ENCODE assay signal across 8 cellular contexts in the genomic region with DNA sequence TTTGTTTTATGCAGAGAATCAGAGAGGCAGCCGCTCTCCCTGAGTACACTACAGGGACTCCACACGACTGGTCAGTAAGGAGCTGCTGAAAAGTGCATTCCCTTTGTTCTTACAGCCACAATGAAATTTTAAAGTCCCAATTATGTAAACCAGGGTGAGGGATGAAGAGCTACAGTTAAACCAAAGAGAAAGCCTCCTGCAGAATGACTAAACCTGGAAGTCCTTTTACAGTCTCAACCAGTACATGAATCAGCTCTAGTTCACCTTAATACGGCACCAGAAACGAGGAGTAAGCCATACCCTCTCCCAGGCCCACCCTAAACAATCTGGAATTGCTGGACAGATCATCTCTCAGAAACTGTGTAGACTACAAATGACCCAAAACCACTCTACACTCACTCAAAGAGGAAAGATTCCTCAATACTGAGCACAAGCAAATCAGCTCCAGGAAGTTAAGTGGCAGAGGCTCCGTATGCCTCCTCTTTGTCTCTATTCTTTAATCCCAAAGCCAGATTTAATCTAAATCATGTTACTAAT.
DNase-seq lines count a peak whose midpoint lies in the region; ATAC-seq and TF ChIP-seq lines count a peak whose summit lies in the region.

No MANE protein-coding gene starts in this region.

- peak overlapping the region; percentile 31 for H3K9ac ChIP-seq in muscle layer of colon (ENCODE audit: low read length)

- in situ Hi-C loops in ACHN (cut with HindIII; ENCODE audit: low pct_ligation_motif_present, low pct_unique_long_range_greater_than_20kb, low sequenced_read_pairs) = no loop called here

- TF ChIP-seq CTCF in LNCaP clone FGC (IDR thresholded peaks at IDR 0.05; ENCODE audit: control insufficient read depth, extremely low read depth, insufficient read depth) = no peak

- no peaks in the 10 kb centered on the region for H3K9me3 ChIP-seq in muscle layer of colon (ENCODE audit: low read length)

- H3K36me3 ChIP-seq in muscle layer of colon (ENCODE audit: insufficient read depth, low read length) = no peaks in the 10 kb centered on the region

- H3K27me3 ChIP-seq in muscle layer of colon (ENCODE audit: control insufficient read depth in 1 of 2, insufficient read depth in 2 of 2, low read length in 2 of 2) = no peaks in the 10 kb centered on the region

- H3K4me3 ChIP-seq in LNCaP clone FGC (ENCODE audit: low read depth, low read length) (peak overlapping the region; percentile 44), muscle layer of colon (ENCODE audit: low read depth in 1 of 2, low read length in 2 of 2) (peak overlapping the region in 1 of 2 donors; percentile 65)

- H3K27ac ChIP-seq in muscle layer of colon (ENCODE audit: low read depth, low read length) = peak overlapping the region; percentile 85

- ATAC-seq in GM18517 (IDR thresholded peaks at IDR 0.05; ENCODE audit: unreplicated experiment) (no peak), GM21515 (IDR thresholded peaks at IDR 0.05; ENCODE audit: unreplicated experiment) (no peak)

- DNase-seq in ACHN = peak; percentile 23
- no peak for DNase-seq in LNCaP clone FGC (ENCODE audit: low read depth)
- peak; percentile 29 for DNase-seq in dermis blood vessel endothelial cell
- no peak for DNase-seq in stimulated activated CD4-positive, alpha-beta T cell treated with anti-CD3 and anti-CD28 coated beads, Interleukin-4, amount 100 ng/mL, for 24 hours
- no peak for DNase-seq in middle frontal gyrus (ENCODE audit: extremely low spot score, low spot score)

- H3K4me1 ChIP-seq in muscle layer of colon (ENCODE audit: insufficient read depth, low read length) = peaks cover 77% of the 10 kb centered on the region

Comparison
In these comparisons a context has a peak if more than half of its experiments do, and no peak if none do; other contexts are left out.
1. DNase-seq: peak in ACHN (single experiment) and dermis blood vessel endothelial cell (single experiment); none in LNCaP clone FGC (single experiment), stimulated activated CD4-positive, alpha-beta T cell treated with anti-CD3 and anti-CD28 coated beads, Interleukin-4, amount 100 ng/mL, for 24 hours (single experiment) and middle frontal gyrus (single experiment).